In genomic region chr16:11361751-11362742, GRCh38 we compare ENCODE assay signal across 8 cellular contexts. TPM values are rescaled to one million over a fixed set of nuclear protein-coding genes. Genes with fewer than 3 reads are reported as not detected.
DNase-seq lines count a peak whose midpoint lies in the region; ATAC-seq and TF ChIP-seq lines count a peak whose summit lies in the region.

No MANE protein-coding gene starts in this region.

- H3K4me1 Mint-ChIP-seq in HFFc6 (ENCODE audit: low read depth) (peaks cover 83% of the 10 kb centered on the region), T-helper 17 cell (peaks cover 27% of the 10 kb centered on the region), memory B cell (peaks cover 21% of the 10 kb centered on the region)

- H3K9me3 ChIP-seq in T-helper 17 cell (ENCODE audit: control insufficient read depth, low read length, poor library complexity, severe bottlenecking) = no peaks in the 10 kb centered on the region

- H3K27me3 Mint-ChIP-seq in HFFc6 (ENCODE audit: insufficient read depth) (no peaks in the 10 kb centered on the region), T-helper 17 cell (peaks cover 15% of the 10 kb centered on the region), memory B cell (peaks cover 17% of the 10 kb centered on the region)

- H3K4me3 Mint-ChIP-seq in HFFc6 (peak overlapping the region; percentile 18), T-helper 17 cell (peak overlapping the region; percentile 84), memory B cell (peak overlapping the region; percentile 67)

- H3K27ac Mint-ChIP-seq in HFFc6 (peak overlapping the region; percentile 25), T-helper 17 cell (peak overlapping the region; percentile 70), memory B cell (no peak overlapping the region)

- intact Hi-C loops in sciatic nerve (cut with DNase I) = no loop called here

- ATAC-seq in T-helper 17 cell (peak; percentile 80), memory B cell (ENCODE audit: low read depth) (peak; percentile 69), sciatic nerve (no peak)

- no peaks in the 10 kb centered on the region for H3K36me3 Mint-ChIP-seq in HFFc6 (ENCODE audit: low read depth)
- H3K36me3 Mint-ChIP-seq in T-helper 17 cell (ENCODE audit: low read depth) = no peaks in the 10 kb centered on the region
- H3K36me3 Mint-ChIP-seq in memory B cell = no peaks in the 10 kb centered on the region

- DNase-seq in GF-D8 (lab: John Stamatoyannopoulos, UW) = peak; percentile 64
- peak; percentile 35 for DNase-seq in HFFc6
- peak in 1 of 3 donors; percentile 16 for DNase-seq in T-helper 17 cell
- no peak for DNase-seq in memory B cell (ENCODE audit: low spot score in 2 of 2)
- DNase-seq in sciatic nerve (ENCODE audit: low spot score) = no peak
- no peak for DNase-seq in NCI-H1092 treated with DMSO at 0.1 percent for 48 hours (lab: John Stamatoyannopoulos, UW)
- no peak for DNase-seq in nucleus accumbens (lab: John Stamatoyannopoulos, UW)
- DNase-seq in superior temporal gyrus (ENCODE audit: extremely low spot score) = no peak

- H3K9me3 Mint-ChIP-seq in HFFc6 (no peaks in the 10 kb centered on the region), memory B cell (no peaks in the 10 kb centered on the region)

- TF ChIP-seq CTCF in HFFc6 (IDR thresholded peaks at IDR 0.05) = no peak

RNA-seq across cellular contexts. Expression of gene RMI2, which starts 16.8 kb away (rescaled TPM):
- 10 to 100 TPM in 5 of 6 experiments, 1 to 10 TPM in 1; 7.3 to 16.2 (median 14.2) TPM for total RNA-seq in HFFc6 (2021; fragmentation: NEBNext Ultra II Directional; extraction: Animal tissue kit (Norgen Biotek cat#: 25700))
- total RNA-seq in T-helper 17 cell = 1 to 10 TPM; 1.4 to 2.1 TPM
- 1.5 TPM for total RNA-seq in sciatic nerve

Comparison
In these comparisons a context has a peak if more than half of its experiments do, and no peak if none do; other contexts are left out.
1. DNase-seq: peak in GF-D8 (single experiment) and HFFc6 (single experiment); none in memory B cell (0 of 2), sciatic nerve (single experiment), NCI-H1092 treated with DMSO at 0.1 percent for 48 hours (single experiment), nucleus accumbens (0 of 56) and superior temporal gyrus (single experiment).
2. H3K4me3 Mint-ChIP-seq: peak in every context shown above with its lines; median percentile 84 in T-helper 17 cell; 67 in memory B cell; 18 in HFFc6.